1 cellular context compared by ENCODE assay signal in the genomic region with DNA sequence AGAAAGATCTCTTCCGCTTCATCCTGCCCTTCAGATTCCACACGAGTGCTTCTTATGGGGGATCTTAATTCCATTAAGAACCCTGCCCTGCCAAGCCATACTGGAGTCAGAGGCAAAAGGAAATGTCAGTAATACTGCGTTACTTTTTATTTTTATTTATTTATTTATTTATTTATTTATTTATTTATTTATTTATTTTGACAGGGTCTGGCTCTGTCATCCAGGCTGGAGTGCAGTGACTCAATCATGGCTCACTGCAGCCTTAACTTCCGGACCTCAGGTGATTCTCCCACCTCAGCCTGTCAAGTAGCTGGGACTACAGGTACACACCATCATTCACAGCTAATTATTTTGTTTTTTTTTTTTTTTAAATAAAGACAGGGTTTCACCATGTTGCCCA.
TF ChIP-seq lines count a peak whose summit lies in the region.

No MANE protein-coding gene starts in this region.

TF ChIP-seq in HEK293, 187 proteins besides CTCF, POLR2A, EP300 and RAD21 (continued from another document):
- TF ChIP-seq, protein P1, sequence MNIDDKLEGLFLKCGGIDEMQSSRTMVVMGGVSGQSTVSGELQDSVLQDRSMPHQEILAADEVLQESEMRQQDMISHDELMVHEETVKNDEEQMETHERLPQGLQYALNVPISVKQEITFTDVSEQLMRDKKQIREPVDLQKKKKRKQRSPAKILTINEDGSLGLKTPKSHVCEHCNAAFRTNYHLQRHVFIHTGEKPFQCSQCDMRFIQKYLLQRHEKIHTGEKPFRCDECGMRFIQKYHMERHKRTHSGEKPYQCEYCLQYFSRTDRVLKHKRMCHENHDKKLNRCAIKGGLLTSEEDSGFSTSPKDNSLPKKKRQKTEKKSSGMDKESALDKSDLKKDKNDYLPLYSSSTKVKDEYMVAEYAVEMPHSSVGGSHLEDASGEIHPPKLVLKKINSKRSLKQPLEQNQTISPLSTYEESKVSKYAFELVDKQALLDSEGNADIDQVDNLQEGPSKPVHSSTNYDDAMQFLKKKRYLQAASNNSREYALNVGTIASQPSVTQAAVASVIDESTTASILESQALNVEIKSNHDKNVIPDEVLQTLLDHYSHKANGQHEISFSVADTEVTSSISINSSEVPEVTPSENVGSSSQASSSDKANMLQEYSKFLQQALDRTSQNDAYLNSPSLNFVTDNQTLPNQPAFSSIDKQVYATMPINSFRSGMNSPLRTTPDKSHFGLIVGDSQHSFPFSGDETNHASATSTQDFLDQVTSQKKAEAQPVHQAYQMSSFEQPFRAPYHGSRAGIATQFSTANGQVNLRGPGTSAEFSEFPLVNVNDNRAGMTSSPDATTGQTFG (tag by site-specific recombination; IDR thresholded peaks at IDR 0.05; ENCODE audit: borderline replicate concordance): no peak
- TF ChIP-seq HOXC10 (CRISPR knock-in tag; IDR thresholded peaks at IDR 0.05) (no peak), ZNF426 (tag by site-specific recombination; IDR thresholded peaks at IDR 0.05) (peak; percentile 84), ZNF138 (tag by site-specific recombination; IDR thresholded peaks at IDR 0.05; ENCODE audit: borderline replicate concordance) (no peak), ZNF518A (tag by site-specific recombination; conservative IDR thresholded peaks at IDR 0.05; ENCODE audit: low read depth) (peak; percentile 89), ZBTB20 (tag by site-specific recombination; IDR thresholded peaks at IDR 0.05) (no peak), HOXD13 (CRISPR knock-in tag; IDR thresholded peaks at IDR 0.05; ENCODE audit: borderline replicate concordance) (no peak), SP7 (tag by site-specific recombination; IDR thresholded peaks at IDR 0.05) (no peak), ZBTB26 (tag by site-specific recombination; optimal IDR thresholded peaks at IDR 0.05) (no peak), ZNF266 (tag by site-specific recombination; IDR thresholded peaks at IDR 0.05; ENCODE audit: low read depth) (peak; percentile 72), ZSCAN5A (tag by site-specific recombination; IDR thresholded peaks at IDR 0.05) (no peak), ZNF155 (tag by site-specific recombination; IDR thresholded peaks at IDR 0.05) (no peak), ZNF2 (tag by site-specific recombination; IDR thresholded peaks at IDR 0.05) (no peak), PBX3 (CRISPR knock-in tag; IDR thresholded peaks at IDR 0.05) (no peak), ZNF600 (tag by site-specific recombination; IDR thresholded peaks at IDR 0.05) (no peak), ZNF202 (tag by site-specific recombination; IDR thresholded peaks at IDR 0.05; ENCODE audit: borderline replicate concordance) (peak; percentile 73; the same call in 1 of the 2 replicates), ZNF558 (tag by site-specific recombination; IDR thresholded peaks at IDR 0.05) (peak; percentile 74)
- TF ChIP-seq, protein P2, sequence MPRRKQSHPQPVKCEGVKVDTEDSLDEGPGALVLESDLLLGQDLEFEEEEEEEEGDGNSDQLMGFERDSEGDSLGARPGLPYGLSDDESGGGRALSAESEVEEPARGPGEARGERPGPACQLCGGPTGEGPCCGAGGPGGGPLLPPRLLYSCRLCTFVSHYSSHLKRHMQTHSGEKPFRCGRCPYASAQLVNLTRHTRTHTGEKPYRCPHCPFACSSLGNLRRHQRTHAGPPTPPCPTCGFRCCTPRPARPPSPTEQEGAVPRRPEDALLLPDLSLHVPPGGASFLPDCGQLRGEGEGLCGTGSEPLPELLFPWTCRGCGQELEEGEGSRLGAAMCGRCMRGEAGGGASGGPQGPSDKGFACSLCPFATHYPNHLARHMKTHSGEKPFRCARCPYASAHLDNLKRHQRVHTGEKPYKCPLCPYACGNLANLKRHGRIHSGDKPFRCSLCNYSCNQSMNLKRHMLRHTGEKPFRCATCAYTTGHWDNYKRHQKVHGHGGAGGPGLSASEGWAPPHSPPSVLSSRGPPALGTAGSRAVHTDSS (tag by site-specific recombination; IDR thresholded peaks at IDR 0.05): no peak
